Comparison of ENCODE assay signal across 9 cellular contexts in genomic region chr20:57266251-57267157, GRCh38.
A peak's percentile ranks its signal among the peaks of the same experiment; 100 is the strongest.
DNase-seq lines count a peak whose midpoint lies in the region; ATAC-seq and TF ChIP-seq lines count a peak whose summit lies in the region.
"Had no signal": no experiment of that assay in that cellular context is flagged by ENCODE, and none has a peak within 500 bp of the region (broad histone marks: within the 10 kb centered on the region; RNA-seq: fewer than 3 reads in every experiment).

TSS of gene BMP7 (minus strand) at chr20:57266641. CDS start at chr20:57266122, 519 bp downstream.

- H3K27me3 ChIP-seq in WERI-Rb-1 (ENCODE audit: insufficient read depth, low read depth, severe bottlenecking) (peaks cover 58% of the 10 kb centered on the region), iPS-15b (ENCODE audit: control insufficient read depth, insufficient read depth, low read length) (peaks cover 45% of the 10 kb centered on the region)

- H3K27ac ChIP-seq in WERI-Rb-1, result no peak within 1 kb of the TSS

- H3K36me3 Mint-ChIP-seq in stimulated activated naive B cell treated with anti-CD40 and anti-IgM and Interleukin-4, amounts not matched to agents 10 μg/mL and 1 μg/mL and 100 μg/mL, for 72 hours, result no peaks in the 10 kb centered on the region

- H3K27ac Mint-ChIP-seq in stimulated activated naive B cell treated with anti-CD40 and anti-IgM and Interleukin-4, amounts not matched to agents 10 μg/mL and 1 μg/mL and 100 μg/mL, for 72 hours, result peak within 1 kb of the TSS; percentile 89

- H3K4me3 Mint-ChIP-seq in stimulated activated naive B cell treated with anti-CD40 and anti-IgM and Interleukin-4, amounts not matched to agents 10 μg/mL and 1 μg/mL and 100 μg/mL, for 72 hours, result peak within 1 kb of the TSS; percentile 45 to 58

- TF ChIP-seq CTCF in HFF-Myc (IDR thresholded peaks at IDR 0.05; ENCODE audit: low read depth, low read length, missing control alignments), result no peak
- no peak for TF ChIP-seq CTCF in WERI-Rb-1 (IDR thresholded peaks at IDR 0.05; ENCODE audit: low read depth, low read length)

- peaks cover 70 to 90% of the 10 kb centered on the region in 2 donors for H3K27me3 Mint-ChIP-seq in stimulated activated naive B cell treated with anti-CD40 and anti-IgM and Interleukin-4, amounts not matched to agents 10 μg/mL and 1 μg/mL and 100 μg/mL, for 72 hours

- peak within 1 kb of the TSS; percentile 65 for H3K9ac ChIP-seq in iPS-15b (ENCODE audit: low read depth, low read length)

- H3K36me3 ChIP-seq in WERI-Rb-1, result no peaks in the 10 kb centered on the region
- no peaks in the 10 kb centered on the region for H3K36me3 ChIP-seq in iPS-15b (ENCODE audit: control insufficient read depth, insufficient read depth, low read length)

- peaks cover 39% of the 10 kb centered on the region for H3K4me1 ChIP-seq in iPS-15b (ENCODE audit: control insufficient read depth, insufficient read depth, low read length)

- ATAC-seq in stimulated activated naive B cell treated with anti-CD40 and anti-IgM and Interleukin-4, amounts not matched to agents 10 μg/mL and 1 μg/mL and 100 μg/mL, for 72 hours (replicated peaks), result no peak
- ATAC-seq in HG03439 (IDR thresholded peaks at IDR 0.05; ENCODE audit: unreplicated experiment) (no peak), HG03520 (IDR thresholded peaks at IDR 0.05; ENCODE audit: unreplicated experiment) (no peak)

- no peaks in the 10 kb centered on the region for H3K9me3 ChIP-seq in WERI-Rb-1 (ENCODE audit: severe bottlenecking)
- H3K9me3 ChIP-seq in iPS-15b (ENCODE audit: control insufficient read depth, insufficient read depth, low read length), result no peaks in the 10 kb centered on the region

- H3K9me3 Mint-ChIP-seq in stimulated activated naive B cell treated with anti-CD40 and anti-IgM and Interleukin-4, amounts not matched to agents 10 μg/mL and 1 μg/mL and 100 μg/mL, for 72 hours, result no peaks in the 10 kb centered on the region

- H3K4me3 ChIP-seq in HFF-Myc (replicated peaks; ENCODE audit: low read depth, low read length) (peak within 1 kb of the TSS; percentile 38), WERI-Rb-1 (ENCODE audit: low read depth, low read length) (peak within 1 kb of the TSS; percentile 41), iPS-15b (ENCODE audit: low read depth, low read length) (peak within 1 kb of the TSS; percentile 84)

- peaks cover 6 to 13% of the 10 kb centered on the region in 2 donors for H3K4me1 Mint-ChIP-seq in stimulated activated naive B cell treated with anti-CD40 and anti-IgM and Interleukin-4, amounts not matched to agents 10 μg/mL and 1 μg/mL and 100 μg/mL, for 72 hours

- DNase-seq in HFF-Myc (ENCODE audit: extremely low read depth, low read depth) (no peak), WERI-Rb-1 (peak; percentile 26), UCSD-AML1 (lab: John Stamatoyannopoulos, UW; ENCODE audit: unreplicated experiment) (no peak)
- no peak for DNase-seq in stimulated activated naive B cell treated with anti-CD40 and anti-IgM and Interleukin-4, amounts not matched to agents 10 μg/mL and 1 μg/mL and 100 μg/mL, for 72 hours
- DNase-seq in activated CD4-positive, alpha-beta T cell treated with anti-CD3 and anti-CD28 coated beads for 1 hour, result no peak
- DNase-seq: stimulated activated naive CD4-positive, alpha-beta T cell treated with Interleukin-2 at 50 U/mL for 16 hours had no signal
